21 cellular contexts compared by ENCODE assay signal in the genomic region with DNA sequence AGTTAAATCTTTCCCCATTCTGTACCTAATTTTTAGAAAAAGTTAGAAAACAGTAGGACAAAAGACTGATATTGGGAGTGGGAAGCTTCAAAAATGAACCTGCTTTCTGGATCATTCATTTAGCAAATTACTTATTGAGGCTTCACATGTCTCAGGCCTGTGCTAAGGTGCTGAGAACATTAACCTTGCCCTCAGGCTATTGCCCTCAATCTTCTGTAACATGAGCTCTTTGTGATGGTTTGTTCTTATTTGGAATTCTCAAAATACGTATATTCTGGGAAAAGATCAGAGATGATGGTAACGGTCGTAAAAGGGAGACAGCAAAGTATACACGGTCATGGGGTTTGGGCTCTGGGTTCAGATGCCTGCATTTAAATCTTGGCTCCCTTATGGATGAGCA. TPM values are rescaled to one million over a fixed set of nuclear protein-coding genes. Genes with fewer than 3 reads are reported as not detected.
DNase-seq lines count a peak whose midpoint lies in the region; FAIRE-seq and TF ChIP-seq lines count a peak whose summit lies in the region.
"Had no signal": no experiment of that assay in that cellular context is flagged by ENCODE, and none has a peak within 500 bp of the region (broad histone marks: within the 10 kb centered on the region; RNA-seq: fewer than 3 reads in every experiment).

No MANE protein-coding gene starts in this region.

- no peak overlapping the region for H3K56ac ChIP-seq in H9 (ENCODE audit: insufficient read length, low read depth, low read length)
- H3K56ac ChIP-seq in H1 (replicated peaks; ENCODE audit: insufficient read length, low read depth, low read length) = no peak overlapping the region

- H3K14ac ChIP-seq in H9 (ENCODE audit: insufficient read depth, low read length) (no peak overlapping the region), H1 (ENCODE audit: insufficient read length) (no peak overlapping the region)

- no peak overlapping the region for H2AFZ ChIP-seq in H9 (ENCODE audit: low read length)
- no peak overlapping the region for H2AFZ ChIP-seq in H1 (ENCODE audit: low read length)
- no peak overlapping the region for H2AFZ ChIP-seq in parathyroid adenoma

- no peak overlapping the region for H3K4me3 Mint-ChIP-seq in H9
- H3K4me3 Mint-ChIP-seq: CD4-positive, CD25-positive, alpha-beta regulatory T cell; CD8-positive, alpha-beta memory T cell; IgD-negative memory B cell had no signal

- H3K36me3 ChIP-seq in H1 (ENCODE audit: control insufficient read depth in 2 of 4, insufficient read depth in 4 of 4, low read length in 3 of 4) (no peaks in the 10 kb centered on the region), parathyroid adenoma (ENCODE audit: control insufficient read depth, insufficient read depth, low read length) (no peaks in the 10 kb centered on the region)
- H3K36me3 ChIP-seq: BE2C had no signal

- peaks cover 33 to 40% of the 10 kb centered on the region in 2 experiments for H3K4me1 Mint-ChIP-seq in H9
- H3K4me1 Mint-ChIP-seq: CD4-positive, CD25-positive, alpha-beta regulatory T cell; CD8-positive, alpha-beta memory T cell; IgD-negative memory B cell had no signal

- H2AK5ac ChIP-seq in H9 (ENCODE audit: insufficient read length, low read length) (no peak overlapping the region), H1 (ENCODE audit: low read depth, low read length) (no peak overlapping the region)

- no peak overlapping the region for H4K91ac ChIP-seq in H9 (ENCODE audit: insufficient read length, low read depth, low read length)
- no peak overlapping the region for H4K91ac ChIP-seq in H1 (replicated peaks; ENCODE audit: insufficient read length, low read length)

- H3K36me3 Mint-ChIP-seq in H9 (ENCODE audit: insufficient read depth in 1 of 3, low read depth in 3 of 3) = no peaks in the 10 kb centered on the region
- H3K36me3 Mint-ChIP-seq: CD4-positive, CD25-positive, alpha-beta regulatory T cell; CD8-positive, alpha-beta memory T cell; IgD-negative memory B cell had no signal

- H3K4me2 ChIP-seq in H9 (ENCODE audit: insufficient read depth, insufficient read length, low read length) (no peak overlapping the region), H1 (ENCODE audit: insufficient read depth in 1 of 2, low read depth in 2 of 2, low read length in 2 of 2) (peak overlapping the region; percentile 15 to 34; a peak in 2 of 4 replicates), parathyroid adenoma (ENCODE audit: low read length) (peak overlapping the region; percentile 2)

- H3K4me3 ChIP-seq in H1 (ENCODE audit: extremely low read depth in 1 of 4, insufficient read depth in 2 of 4, low read depth in 3 of 4, low read length in 4 of 4) (no peak overlapping the region; a peak in 1 of 8 replicates), parathyroid adenoma (ENCODE audit: low read depth, low read length) (no peak overlapping the region)

- H3K27me3 Mint-ChIP-seq in H9 (ENCODE audit: low read depth) = no peaks in the 10 kb centered on the region

- POLR2A ChIA-PET in H1 (lab: Charles Lee; ENCODE audit: partially characterized antibody) = no interaction called here

- H3K23me2 ChIP-seq in H9 (ENCODE audit: insufficient read length, low read depth, low read length, poor library complexity, severe bottlenecking) = no peaks in the 10 kb centered on the region
- no peaks in the 10 kb centered on the region for H3K23me2 ChIP-seq in H1 (ENCODE audit: low read depth, low read length)

- H3K79me2 ChIP-seq in H9 (ENCODE audit: insufficient read depth, low read length) (no peaks in the 10 kb centered on the region), H1 (ENCODE audit: control insufficient read depth in 1 of 2, insufficient read depth in 2 of 2, low read length in 2 of 2) (no peaks in the 10 kb centered on the region), parathyroid adenoma (no peaks in the 10 kb centered on the region)

- H4K8ac ChIP-seq in H9 (replicated peaks; ENCODE audit: insufficient read length, low read depth, low read length) (no peak overlapping the region), H1 (ENCODE audit: extremely low read depth, insufficient read depth, low read length) (no peak overlapping the region)

- H3K4ac ChIP-seq in H9 (ENCODE audit: low read depth, low read length) = no peak overlapping the region
- no peak overlapping the region for H3K4ac ChIP-seq in H1 (replicated peaks; ENCODE audit: insufficient read length, low read depth, low read length)

- H4K5ac ChIP-seq in H9 (ENCODE audit: insufficient read length, low read depth, low read length) (no peak overlapping the region), H1 (ENCODE audit: insufficient read length, low read depth, low read length) (no peak overlapping the region)

- H3K79me1 ChIP-seq in H9 (ENCODE audit: insufficient read depth, low read depth, low read length, poor library complexity, severe bottlenecking) = no peaks in the 10 kb centered on the region
- H3K79me1 ChIP-seq in H1 (ENCODE audit: low read depth, low read length) = no peaks in the 10 kb centered on the region

- H2BK20ac ChIP-seq in H9 (ENCODE audit: low read depth, low read length, poor library complexity, severe bottlenecking) (no peak overlapping the region), H1 (ENCODE audit: low read length) (peak overlapping the region; percentile 38; the same call in 1 of the 2 replicates)

- H3K4me1 ChIP-seq in H9 (ENCODE audit: insufficient read depth, low read length) = peaks cover 13% of the 10 kb centered on the region
- H3K4me1 ChIP-seq in H1 (replicated peaks in 1 of 4; ENCODE audit: control insufficient read depth in 3 of 4, insufficient read depth in 4 of 4, low read length in 3 of 4) = peaks cover 0 to 18% (median 9%) of the 10 kb centered on the region in 4 experiments; a peak in 4 of 7 replicates
- H3K4me1 ChIP-seq in parathyroid adenoma = peaks cover 19% of the 10 kb centered on the region
- H3K4me1 ChIP-seq: BE2C had no signal

- DNase-seq in H9 (no peak), M059J (ENCODE audit: low read depth) (peak; percentile 38), H1 (ENCODE audit: low read depth in 1 of 2, low spot score in 2 of 2) (no peak), inferior parietal cortex (ENCODE audit: extremely low spot score) (no peak), Ammon's horn (ENCODE audit: low spot score) (no peak), cardiac septum (ENCODE audit: low spot score) (no peak)
- DNase-seq: BE2C; C1 segment of cervical spinal cord; CD4-positive, CD25-positive, alpha-beta regulatory T cell; CD8-positive, alpha-beta memory T cell; COR-L47; DMS 273 treated with DMSO at 0.1 percent for 48 hours; DMS53; DND-41; EL had no signal

- H3K27me3 ChIP-seq in H9 (ENCODE audit: insufficient read depth, low read length) (no peaks in the 10 kb centered on the region), H1 (replicated peaks in 1 of 4; ENCODE audit: control insufficient read depth in 3 of 4, extremely low read depth in 1 of 4, insufficient read depth in 3 of 4, low read length in 3 of 4) (no peaks in the 10 kb centered on the region), parathyroid adenoma (ENCODE audit: control insufficient read depth, insufficient read depth, low read length) (no peaks in the 10 kb centered on the region)
- H3K27me3 ChIP-seq: BE2C had no signal

- WGBS in H9 (ENCODE audit: extremely low coverage, insufficient read length, low lambda C conversion rate) = no CpG with 5 or more reads among the region's 4 CpGs
- 57% methylated on average over 4 of the region's 4 CpGs; no CpG with 5 or more reads in 1 of the 2 experiments for WGBS in H1 (ENCODE audit: extremely low coverage in 1 of 2, insufficient coverage in 1 of 2, insufficient read length in 1 of 2, insufficient replicate concordance in 2 of 2, low coverage in 1 of 2, low lambda C conversion rate in 2 of 2, missing lambda C conversion rate in 1 of 2), 2 experiments

- no peak overlapping the region for H2BK12ac ChIP-seq in H9 (ENCODE audit: insufficient read length, low read depth, low read length)
- peak overlapping the region; percentile 86 for H2BK12ac ChIP-seq in H1 (ENCODE audit: low read depth, low read length)

- no peak overlapping the region for H2BK5ac ChIP-seq in H9 (ENCODE audit: insufficient read length, low read length)
- H2BK5ac ChIP-seq in H1 (ENCODE audit: low read depth, low read length) = peak overlapping the region; percentile 9; the same call in 1 of the 2 replicates

- H2BK120ac ChIP-seq in H9 (ENCODE audit: low read depth, low read length, poor library complexity, severe bottlenecking) = peak overlapping the region; percentile 23
- H2BK120ac ChIP-seq in H1 (replicated peaks; ENCODE audit: low read depth, low read length) = no peak overlapping the region

- no peak for TF ChIP-seq CTCF in H9 (conservative IDR thresholded peaks at IDR 0.05)
- TF ChIP-seq CTCF in H1 (IDR thresholded peaks at IDR 0.05; ENCODE audit: control extremely low read depth in 1 of 3, insufficient read depth in 1 of 3, low read depth in 1 of 3, low read length in 3 of 3) = no peak
- no peak for TF ChIP-seq CTCF in parathyroid adenoma (IDR thresholded peaks at IDR 0.05)

- no peak for TF ChIP-seq RAD21 in H1 (IDR thresholded peaks at IDR 0.05 in 1 of 2, conservative IDR thresholded peaks at IDR 0.05 in 1 of 2; ENCODE audit: low read depth in 2 of 2, low read length in 2 of 2)

- H2BK15ac ChIP-seq in H9 (ENCODE audit: low read depth, low read length) (no peak overlapping the region), H1 (ENCODE audit: low read length) (no peak overlapping the region)

- CTCF ChIA-PET in H1 (lab: Charles Lee; ENCODE audit: partially characterized antibody) = interaction anchor here (1.1 to 2.0 kb wide), 4 partner anchors 10 to 39 kb away, joined by 3 to 6 read pairs (median 4); partner anchors contain the start of gene PRKG1

- no peak overlapping the region for H3K27ac ChIP-seq in H9 (ENCODE audit: insufficient read length, low read depth, low read length)
- no peak overlapping the region; the same call in 1 of the 2 replicates for H3K27ac ChIP-seq in H1 (ENCODE audit: low read depth, low read length)
- peak overlapping the region; percentile 31 for H3K27ac ChIP-seq in parathyroid adenoma

- no peak overlapping the region for H3K18ac ChIP-seq in H9 (ENCODE audit: insufficient read length, low read depth, low read length)
- peak overlapping the region; percentile 28; the same call in 1 of the 2 replicates for H3K18ac ChIP-seq in H1 (ENCODE audit: extremely low read depth, low read length)

- intact Hi-C loops in cardiac septum (cut with DNase I) = no loop called here

- H3K9me3 ChIP-seq in H9 (ENCODE audit: control insufficient read depth, low read depth, low read length) = no peaks in the 10 kb centered on the region
- H3K9me3 ChIP-seq in H1 (ENCODE audit: insufficient read depth in 2 of 2, low read depth in 1 of 2, low read length in 1 of 2) = no peaks in the 10 kb centered on the region
- no peaks in the 10 kb centered on the region for H3K9me3 ChIP-seq in parathyroid adenoma (ENCODE audit: control insufficient read depth, low read length)
- H3K9me3 ChIP-seq: BE2C had no signal

- FAIRE-seq in H1 (lab: Jason Lieb, UNC) = no peak
- FAIRE-seq: GM12891, GM19239, H54, HepG2 had no signal

- TF ChIP-seq EP300 in H1 (IDR thresholded peaks at IDR 0.05; ENCODE audit: borderline replicate concordance in 1 of 2, low read depth in 2 of 2, low read length in 2 of 2) = no peak

- H3K27ac Mint-ChIP-seq in H9 = peak overlapping the region in 1 of 3 experiments; percentile 37; a peak in 2 of 7 replicates
- H3K27ac Mint-ChIP-seq: CD4-positive, CD25-positive, alpha-beta regulatory T cell; CD8-positive, alpha-beta memory T cell had no signal

- no peaks in the 10 kb centered on the region; a peak in 1 of 5 replicates for H3K9me3 Mint-ChIP-seq in H9
- H3K9me3 Mint-ChIP-seq: CD8-positive, alpha-beta memory T cell had no signal

- no peaks in the 10 kb centered on the region for H4K20me1 ChIP-seq in H9 (ENCODE audit: control insufficient read depth, insufficient read depth, insufficient read length)
- no peaks in the 10 kb centered on the region for H4K20me1 ChIP-seq in H1 (replicated peaks in 1 of 2; ENCODE audit: control insufficient read depth in 1 of 2, insufficient read depth in 2 of 2, low read length in 2 of 2)

- TF ChIP-seq POLR2A in H1 (IDR thresholded peaks at IDR 0.05; ENCODE audit: control extremely low read depth in 1 of 2, low read depth in 2 of 2, low read length in 2 of 2) = no peak

- H3T11ph ChIP-seq in H9 (ENCODE audit: low read length) = no peak overlapping the region

- no peak overlapping the region for H3K9ac ChIP-seq in H9 (ENCODE audit: extremely low read depth, insufficient read length, low read length)
- no peak overlapping the region for H3K9ac ChIP-seq in H1 (replicated peaks in 1 of 4; ENCODE audit: extremely low read depth in 1 of 4, low read depth in 3 of 4, low read length in 3 of 4)
- no peak overlapping the region for H3K9ac ChIP-seq in parathyroid adenoma

- H3K23ac ChIP-seq in H9 (ENCODE audit: insufficient read length, low read depth, low read length) (no peak overlapping the region), H1 (ENCODE audit: insufficient read length) (no peak overlapping the region)

RNA-seq across cellular contexts. Expression of gene PRKG1, which starts 39.5 kb away (rescaled TPM):
- total RNA-seq in H9 (2021) (10.0 and 10.4 TPM in 2 replicates), cardiac septum (35.6 TPM)
- total RNA-seq in M059J (2014; rRNA removed; shearing (Covaris generic)) = 1.7 and 2.2 TPM in 2 replicates
- 15.2 and 16.0 TPM in 2 replicates for total RNA-seq in H1 (2021; fragmentation: NEBNext Ultra II Directional; extraction: Animal tissue kit (Norgen Biotek cat#: 25700))
- 4.2 and 5.0 TPM in 2 replicates for polyA plus RNA-seq in H1 (2011; rRNA removed)
- polyA plus RNA-seq in H1 (2011; cell fraction: cytosol; rRNA removed) = 5.2 TPM
- 19.1 TPM for polyA plus RNA-seq in H1 (2011; cell fraction: nucleus; rRNA removed)
- 7.0 to 10.5 TPM (median 8.0 TPM) in 4 replicates for polyA plus RNA-seq in H1 (2012, experiment 1 of 2)
- 1.1 TPM for polyA plus RNA-seq in H1 (2012, experiment 2 of 2)
- 8.5 TPM for polyA plus RNA-seq in H1 (2013, experiment 1 of 2)
- 6.6 TPM for polyA plus RNA-seq in H1 (2013, experiment 2 of 2)
- 24.1 and 34.9 TPM in 2 replicates for polyA minus RNA-seq in H1 (2011; rRNA and poly(A)+ RNA removed)
- polyA minus RNA-seq in H1 (2011; cell fraction: cytosol; rRNA and poly(A)+ RNA removed) = 10.3 TPM
- polyA minus RNA-seq in H1 (2011; cell fraction: nucleus; rRNA and poly(A)+ RNA removed) = 147 TPM
- total RNA-seq: CD8-positive, alpha-beta memory T cell; HepG2 had no signal
- polyA plus RNA-seq: CD4-positive, CD25-positive, alpha-beta regulatory T cell; CD8-positive, alpha-beta memory T cell had no signal
